Comparison of ENCODE assay signal across 8 cellular contexts in genomic region chr16:70453117-70453890, GRCh38. TPM values are rescaled to one million over a fixed set of nuclear protein-coding genes. Genes with fewer than 3 reads are reported as not detected.
DNase-seq lines count a peak whose midpoint lies in the region; ATAC-seq, FAIRE-seq and TF ChIP-seq lines count a peak whose summit lies in the region.

No MANE protein-coding gene starts in this region.

- no peaks in the 10 kb centered on the region for H3K9me3 ChIP-seq in heart left ventricle
- H3K9me3 ChIP-seq in gastrocnemius medialis, result no peaks in the 10 kb centered on the region

- DNase-seq in GM12891 (ENCODE audit: insufficient read length, low spot score), result no peak
- DNase-seq in heart left ventricle, result no peak
- DNase-seq in gastrocnemius medialis, result no peak
- no peak for DNase-seq in NCI-H1436 treated with DMSO at 0.1 percent for 48 hours (lab: John Stamatoyannopoulos, UW)
- no peak for DNase-seq in DMS53 treated with DMSO at 0.1 percent for 48 hours (lab: John Stamatoyannopoulos, UW; ENCODE audit: unreplicated experiment)

- TF ChIP-seq POLR2A in GM12891 (IDR thresholded peaks at IDR 0.05; ENCODE audit: low read depth, low read length) (no peak), heart left ventricle (IDR thresholded peaks at IDR 0.05) (no peak), gastrocnemius medialis (IDR thresholded peaks at IDR 0.05) (no peak)

- peak overlapping the region; percentile 94 for H3K4me3 ChIP-seq in WI38 (ENCODE audit: low read depth, low read length)
- H3K4me3 ChIP-seq in heart left ventricle, result peak overlapping the region; percentile 76 to 99 (median 93)
- peak overlapping the region; percentile 62 to 98 (median 86) for H3K4me3 ChIP-seq in gastrocnemius medialis

- TF ChIP-seq CTCF in WI38 (IDR thresholded peaks at IDR 0.05; ENCODE audit: low read depth, low read length) (no peak), heart left ventricle (IDR thresholded peaks at IDR 0.05) (no peak), gastrocnemius medialis (IDR thresholded peaks at IDR 0.05 in 4 of 5, conservative IDR thresholded peaks at IDR 0.05 in 1 of 5) (no peak)

- FAIRE-seq in GM12891 (lab: Jason Lieb, UNC), result peak; percentile 20

- 96 to 98% (median 96%) methylated on average over 11 of the region's 11 CpGs for WGBS in heart left ventricle, 4 donors

- H3K36me3 ChIP-seq in heart left ventricle, result no peaks in the 10 kb centered on the region
- no peaks in the 10 kb centered on the region for H3K36me3 ChIP-seq in gastrocnemius medialis

- in situ Hi-C loops in gastrocnemius medialis (cut with MboI; ENCODE audit: low sequenced_read_pairs in 4 of 4), result loop anchor here in 1 of 4 donors (10.0 kb wide), 1 partner anchor 59 kb away; no protein-coding TSS in a partner anchor

- H3K27ac ChIP-seq in heart left ventricle (peak overlapping the region in 6 of 12 donors; percentile 88 to 98 (median 94)), gastrocnemius medialis (peak overlapping the region; percentile 92 to 100 (median 96))

- intact Hi-C loops in heart left ventricle (cut with DNase I) (loop anchor here in 2 of 10 donors (5.0 to 10.0 kb wide), 2 partner anchors 59 to 71 kb away; no protein-coding TSS in a partner anchor), gastrocnemius medialis (cut with DNase I; ENCODE audit: low total_unique reads) (no loop called here)

- H3K4me1 ChIP-seq in heart left ventricle, result peaks cover 0 to 26% (median 12%) of the 10 kb centered on the region in 12 donors
- H3K4me1 ChIP-seq in gastrocnemius medialis, result peaks cover 12 to 20% of the 10 kb centered on the region in 2 donors

- ATAC-seq in heart left ventricle (no peak), gastrocnemius medialis (no peak), HG03520 (IDR thresholded peaks at IDR 0.05; ENCODE audit: unreplicated experiment) (no peak), HG03439 (IDR thresholded peaks at IDR 0.05; ENCODE audit: unreplicated experiment) (no peak)

- H3K27me3 ChIP-seq in heart left ventricle (no peaks in the 10 kb centered on the region), gastrocnemius medialis (no peaks in the 10 kb centered on the region)

TF ChIP-seq in GM12891, 5 proteins besides CTCF, POLR2A, EP300 and RAD21:
- TF ChIP-seq POLR2AphosphoS5 (IDR thresholded peaks at IDR 0.05; ENCODE audit: low read depth, low read length), result no peak
- TF ChIP-seq SPI1 (IDR thresholded peaks at IDR 0.05; ENCODE audit: low read depth, low read length), result no peak
- no peak for TF ChIP-seq TAF1 (IDR thresholded peaks at IDR 0.05; ENCODE audit: low read depth, low read length)
- TF ChIP-seq PAX5 (IDR thresholded peaks at IDR 0.05; ENCODE audit: insufficient read depth, low read length, severe bottlenecking), result no peak
- TF ChIP-seq POU2F2 (IDR thresholded peaks at IDR 0.05; ENCODE audit: low read depth, low read length), result no peak

RNA-seq across cellular contexts. Expression of gene FCSK, which starts 1.1 kb away (rescaled TPM):
- polyA plus RNA-seq in GM12891 (2012; ENCODE audit: low read depth, missing spikeins), result 8.0 TPM
- total RNA-seq in heart left ventricle, result 10 to 100 TPM in 3 of 9 donors, 1 to 10 TPM in 6; 6.5 to 17.3 (median 8.2) TPM
- 1 to 10 TPM; 5.9 to 8.4 TPM for polyA plus RNA-seq in heart left ventricle
- 10 to 100 TPM in 2 of 4 donors, 1 to 10 TPM in 2; 8.0 to 13.5 (median 11.1) TPM for total RNA-seq in gastrocnemius medialis

RNA-seq across cellular contexts. Expression of gene ST3GAL2, which starts 14.4 kb away (rescaled TPM):
- 33.7 TPM for polyA plus RNA-seq in GM12891 (2012; ENCODE audit: low read depth, missing spikeins)
- total RNA-seq in heart left ventricle (10 to 100 TPM; 16.7 to 44.6 (median 20.1) TPM), gastrocnemius medialis (10 to 100 TPM; 12.8 to 27.7 (median 22.1) TPM)
- polyA plus RNA-seq in heart left ventricle, result 10 to 100 TPM in 1 of 2 donors, 1 to 10 TPM in 1; 8.4 to 23.7 TPM
